In the genomic region with DNA sequence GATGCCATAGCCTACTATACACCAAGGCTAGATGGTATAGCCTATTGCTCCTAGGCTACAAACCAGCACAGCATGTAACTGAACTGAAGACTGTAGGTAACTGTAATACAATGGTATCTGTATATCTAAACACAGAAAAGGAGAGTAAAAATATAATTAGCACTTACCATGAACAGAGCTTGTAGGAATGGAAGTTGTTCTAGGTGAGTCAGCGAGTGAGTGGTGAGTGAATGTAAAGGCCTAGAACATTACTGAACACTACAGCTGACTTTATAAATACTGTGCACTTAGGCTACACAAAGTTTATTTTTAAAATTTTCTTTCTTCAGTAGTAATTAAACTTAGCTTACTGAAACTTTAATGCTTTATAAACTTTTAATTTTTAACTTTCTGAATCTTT, we compare ENCODE assay signal across 2 cellular contexts.
TF ChIP-seq lines count a peak whose summit lies in the region.

No MANE protein-coding gene starts in this region.

TF ChIP-seq in endothelial cell of umbilical vein, 7 proteins besides CTCF, POLR2A, EP300 and RAD21:
- TF ChIP-seq, protein P1, sequence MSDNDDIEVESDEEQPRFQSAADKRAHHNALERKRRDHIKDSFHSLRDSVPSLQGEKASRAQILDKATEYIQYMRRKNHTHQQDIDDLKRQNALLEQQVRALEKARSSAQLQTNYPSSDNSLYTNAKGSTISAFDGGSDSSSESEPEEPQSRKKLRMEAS (IDR thresholded peaks at IDR 0.05; ENCODE audit: insufficient read depth, insufficient read length): no peak
- TF ChIP-seq POLR2AphosphoS5 (IDR thresholded peaks at IDR 0.05; ENCODE audit: insufficient read depth, low read depth, low read length) (no peak), FOS (IDR thresholded peaks at IDR 0.05; ENCODE audit: borderline replicate concordance, insufficient read depth, low read length) (peak; percentile 41), EZH2 (IDR thresholded peaks at IDR 0.05; ENCODE audit: borderline replicate concordance, low read depth, low read length, severe bottlenecking) (no peak)

TF ChIP-seq in GM12891, 5 proteins besides CTCF, POLR2A, EP300 and RAD21:
- TF ChIP-seq POLR2AphosphoS5 (IDR thresholded peaks at IDR 0.05; ENCODE audit: low read depth, low read length) (no peak), POU2F2 (IDR thresholded peaks at IDR 0.05; ENCODE audit: low read depth, low read length) (no peak), PAX5 (IDR thresholded peaks at IDR 0.05; ENCODE audit: insufficient read depth, low read length, severe bottlenecking) (no peak), SPI1 (IDR thresholded peaks at IDR 0.05; ENCODE audit: low read depth, low read length) (no peak), TAF1 (IDR thresholded peaks at IDR 0.05; ENCODE audit: low read depth, low read length) (no peak)
